In genomic region chr6:32945106-32945761, GRCh38 we compare ENCODE assay signal across 12 cellular contexts.
DNase-seq lines count a peak whose midpoint lies in the region; ATAC-seq and TF ChIP-seq lines count a peak whose summit lies in the region.
"Had no signal": no experiment of that assay in that cellular context is flagged by ENCODE, and none has a peak within 500 bp of the region (broad histone marks: within the 10 kb centered on the region; RNA-seq: fewer than 3 reads in every experiment).

No MANE protein-coding gene starts in this region.

- intact Hi-C loops in head of caudate nucleus (cut with DNase I): no loop called here

- peak overlapping the region; percentile 99 for H3K27ac Mint-ChIP-seq in stimulated activated naive B cell treated with anti-CD40 and anti-IgM and Interleukin-4, amounts not matched to agents 10 μg/mL and 1 μg/mL and 100 μg/mL, for 72 hours

- peak; percentile 55 to 61 for ATAC-seq in stimulated activated naive B cell treated with anti-CD40 and anti-IgM and Interleukin-4, amounts not matched to agents 10 μg/mL and 1 μg/mL and 100 μg/mL, for 72 hours (replicated peaks)
- ATAC-seq in GM18511 (IDR thresholded peaks at IDR 0.05; ENCODE audit: unreplicated experiment): no peak
- ATAC-seq: A549 had no signal

- peak overlapping the region; percentile 97 to 98 for H3K4me3 Mint-ChIP-seq in stimulated activated naive B cell treated with anti-CD40 and anti-IgM and Interleukin-4, amounts not matched to agents 10 μg/mL and 1 μg/mL and 100 μg/mL, for 72 hours

- H3K9me3 Mint-ChIP-seq in stimulated activated naive B cell treated with anti-CD40 and anti-IgM and Interleukin-4, amounts not matched to agents 10 μg/mL and 1 μg/mL and 100 μg/mL, for 72 hours: no peaks in the 10 kb centered on the region

- DNase-seq in SKM-1 treated with dmso at 0.1 percent for 144 hours (lab: John Stamatoyannopoulos, UW; ENCODE audit: unreplicated experiment) (peak; percentile 54), SKM-1 (lab: John Stamatoyannopoulos, UW; ENCODE audit: unreplicated experiment) (no peak), fibroblast of peridontal ligament (ENCODE audit: extremely low read depth) (peak; percentile 4), head of caudate nucleus (no peak), NCI-H774 (lab: John Stamatoyannopoulos, UW) (no peak)
- DNase-seq in stimulated activated naive B cell treated with anti-CD40 and anti-IgM and Interleukin-4, amounts not matched to agents 10 μg/mL and 1 μg/mL and 100 μg/mL, for 72 hours: peak; percentile 78
- DNase-seq: NCI-H1417, right cardiac atrium, uterus had no signal

- H3K27me3 Mint-ChIP-seq in stimulated activated naive B cell treated with anti-CD40 and anti-IgM and Interleukin-4, amounts not matched to agents 10 μg/mL and 1 μg/mL and 100 μg/mL, for 72 hours: no peaks in the 10 kb centered on the region

- peaks cover 77 to 93% of the 10 kb centered on the region in 2 donors for H3K4me1 Mint-ChIP-seq in stimulated activated naive B cell treated with anti-CD40 and anti-IgM and Interleukin-4, amounts not matched to agents 10 μg/mL and 1 μg/mL and 100 μg/mL, for 72 hours

- peak; percentile 50; the same call in 1 of the 2 replicates for TF ChIP-seq POLR2A in Raji (IDR thresholded peaks at IDR 0.05; ENCODE audit: insufficient read depth, low read depth, low read length)

- peaks cover 58 to 76% of the 10 kb centered on the region in 2 donors for H3K36me3 Mint-ChIP-seq in stimulated activated naive B cell treated with anti-CD40 and anti-IgM and Interleukin-4, amounts not matched to agents 10 μg/mL and 1 μg/mL and 100 μg/mL, for 72 hours

Comparison
In these comparisons a context has a peak if more than half of its experiments do, and no peak if none do; other contexts are left out.
1. DNase-seq: peak in SKM-1 treated with dmso at 0.1 percent for 144 hours (single experiment), fibroblast of peridontal ligament (single experiment) and stimulated activated naive B cell treated with anti-CD40 and anti-IgM and Interleukin-4, amounts not matched to agents 10 μg/mL and 1 μg/mL and 100 μg/mL, for 72 hours (single experiment); none in SKM-1 (single experiment), head of caudate nucleus (0 of 42) and NCI-H774 (single experiment).